In genomic region chr15:101710806-101711205, GRCh38 we compare ENCODE assay signal across 15 cellular contexts.
DNase-seq lines count a peak whose midpoint lies in the region; ATAC-seq lines count a peak whose summit lies in the region.
"Had no signal": no experiment of that assay in that cellular context is flagged by ENCODE, and none has a peak within 500 bp of the region (broad histone marks: within the 10 kb centered on the region; RNA-seq: fewer than 3 reads in every experiment).

No MANE protein-coding gene starts in this region.

- no peak for ATAC-seq in GM19455 (IDR thresholded peaks at IDR 0.05; ENCODE audit: unreplicated experiment)
- ATAC-seq: stimulated activated naive B cell treated with anti-CD40 and anti-IgM and Interleukin-4, amounts not matched to agents 10 μg/mL and 1 μg/mL and 100 μg/mL, for 72 hours had no signal

- DNase-seq in AG08396 (ENCODE audit: low spot score) (peak; percentile 74), HS-27A (ENCODE audit: low read depth) (peak; percentile 75), astrocyte of the hippocampus (ENCODE audit: low read depth, low spot score) (peak; percentile 81), iPS-NIHi11 (ENCODE audit: low spot score) (peak; percentile 8), NCI-H446 treated with DMSO at 0.1 percent for 48 hours (lab: John Stamatoyannopoulos, UW) (no peak), DMS79 treated with DMSO at 0.1 percent for 48 hours (lab: John Stamatoyannopoulos, UW) (no peak)
- DNase-seq in activated CD4-positive, CD25-positive, alpha-beta regulatory T cell (lab: John Stamatoyannopoulos, UW): no peak
- DNase-seq: activated naive CD8-positive, alpha-beta T cell treated with anti-CD3 and anti-CD28 coated beads for 36 hours; C1 segment of cervical spinal cord; GF-D8; head of caudate nucleus; MM.1S; NCI-H2171; stimulated activated naive B cell treated with anti-CD40 and anti-IgM and Interleukin-4, amounts not matched to agents 10 μg/mL and 1 μg/mL and 100 μg/mL, for 72 hours had no signal

Comparison
In these comparisons a context has a peak if more than half of its experiments do, and no peak if none do; other contexts are left out.
1. DNase-seq: peak in AG08396 (single experiment), HS-27A (single experiment), astrocyte of the hippocampus (single experiment) and iPS-NIHi11 (single experiment); none in activated CD4-positive, CD25-positive, alpha-beta regulatory T cell (0 of 4), NCI-H446 treated with DMSO at 0.1 percent for 48 hours (single experiment) and DMS79 treated with DMSO at 0.1 percent for 48 hours (single experiment).